In genomic region chr7:75776295-75776971, GRCh38 we compare ENCODE assay signal across 8 cellular contexts. TPM values are rescaled to one million over a fixed set of nuclear protein-coding genes. Genes with fewer than 3 reads are reported as not detected.
DNase-seq lines count a peak whose midpoint lies in the region; ATAC-seq and TF ChIP-seq lines count a peak whose summit lies in the region.

No MANE protein-coding gene starts in this region.

- H3K36me3 Mint-ChIP-seq in activated CD4-positive, alpha-beta T cell treated with anti-CD3 and anti-CD28 coated beads for 36 hours (ENCODE audit: low read depth): no peaks in the 10 kb centered on the region

- H3K9me3 Mint-ChIP-seq in activated CD4-positive, alpha-beta T cell treated with anti-CD3 and anti-CD28 coated beads for 36 hours (ENCODE audit: low read depth): no peaks in the 10 kb centered on the region

- H3K9ac ChIP-seq in colonic mucosa (ENCODE audit: low read depth in 2 of 2, low read length in 2 of 2): no peak overlapping the region

- H3K9me3 ChIP-seq in colonic mucosa: no peaks in the 10 kb centered on the region

- POLR2A ChIA-PET in activated CD4-positive, alpha-beta T cell treated with anti-CD3 and anti-CD28 coated beads for 36 hours (lab: Charles Lee): no interaction called here

- no peaks in the 10 kb centered on the region for H3K36me3 ChIP-seq in colonic mucosa

- DNase-seq in NCI-H2171 treated with DMSO at 0.1 percent for 48 hours (lab: John Stamatoyannopoulos, UW) (peak; percentile 48), NCI-H2171 (lab: John Stamatoyannopoulos, UW) (no peak), epithelial cell of prostate (ENCODE audit: low read depth, low spot score) (peak; percentile 46), colonic mucosa (no peak)
- peak; percentile 75 for DNase-seq in activated CD4-positive, alpha-beta T cell treated with anti-CD3 and anti-CD28 coated beads for 36 hours
- DNase-seq in stimulated activated CD8-positive, alpha-beta memory T cell treated with anti-CD3 and anti-CD28 coated beads, Interleukin-7, amount 100 ng/mL, for 4 hours (ENCODE audit: low read depth in 2 of 2): peak; percentile 49 to 60

- H3K27me3 Mint-ChIP-seq in activated CD4-positive, alpha-beta T cell treated with anti-CD3 and anti-CD28 coated beads for 36 hours: peaks cover 17% of the 10 kb centered on the region

- no peak overlapping the region for H3K4me3 Mint-ChIP-seq in activated CD4-positive, alpha-beta T cell treated with anti-CD3 and anti-CD28 coated beads for 36 hours

- no peak overlapping the region for H3K4me3 ChIP-seq in colonic mucosa

- peak; percentile 96 for ATAC-seq in activated CD4-positive, alpha-beta T cell treated with anti-CD3 and anti-CD28 coated beads for 36 hours
- ATAC-seq in HG03175 (IDR thresholded peaks at IDR 0.05; ENCODE audit: unreplicated experiment): no peak
- no peak for ATAC-seq in GM18511 (IDR thresholded peaks at IDR 0.05; ENCODE audit: unreplicated experiment)

- H3K4me1 Mint-ChIP-seq in activated CD4-positive, alpha-beta T cell treated with anti-CD3 and anti-CD28 coated beads for 36 hours: peaks cover 44% of the 10 kb centered on the region

- TF ChIP-seq CTCF in colonic mucosa (IDR thresholded peaks at IDR 0.05): no peak

- H3K27ac Mint-ChIP-seq in activated CD4-positive, alpha-beta T cell treated with anti-CD3 and anti-CD28 coated beads for 36 hours: peak overlapping the region; percentile 77

- no peaks in the 10 kb centered on the region for H3K4me1 ChIP-seq in colonic mucosa

- no peaks in the 10 kb centered on the region for H3K27me3 ChIP-seq in colonic mucosa

- intact Hi-C loops in activated CD4-positive, alpha-beta T cell treated with anti-CD3 and anti-CD28 coated beads for 36 hours (cut with DNase I, micrococcal nuclease): loop anchor here (1.0 to 5.0 kb wide), 8 partner anchors 37 to 232 kb away; partner anchors contain the start of gene POR (in 1 of the 2)
- intact Hi-C loops in colonic mucosa (cut with DNase I): no loop called here

- CTCF ChIA-PET in activated CD4-positive, alpha-beta T cell treated with anti-CD3 and anti-CD28 coated beads for 36 hours (lab: Charles Lee): no interaction called here

- H3K27ac ChIP-seq in epithelial cell of prostate: no peak overlapping the region
- no peak overlapping the region for H3K27ac ChIP-seq in colonic mucosa

RNA-seq across cellular contexts. Expression of gene CCL26, which starts 4.4 kb away (rescaled TPM):
- under 1 TPM in 1 of 2 experiments, not detected in 1; 0.39 TPM for total RNA-seq in activated CD4-positive, alpha-beta T cell treated with anti-CD3 and anti-CD28 coated beads for 36 hours
- total RNA-seq in colonic mucosa: under 1 TPM; 0.82 to 0.91 TPM

RNA-seq across cellular contexts. Expression of gene CCL24, which starts 37.2 kb away (rescaled TPM):
- total RNA-seq in activated CD4-positive, alpha-beta T cell treated with anti-CD3 and anti-CD28 coated beads for 36 hours: not detected
- total RNA-seq in colonic mucosa: 10 to 100 TPM; 15.7 to 18.4 TPM

RNA-seq across cellular contexts. Expression of gene HIP1, which starts 37.7 kb away (rescaled TPM):
- total RNA-seq in activated CD4-positive, alpha-beta T cell treated with anti-CD3 and anti-CD28 coated beads for 36 hours: 1 to 10 TPM; 4.1 to 5.0 TPM
- 1 to 10 TPM; 4.8 to 5.5 TPM for total RNA-seq in colonic mucosa

Comparison
In these comparisons a context has a peak if more than half of its experiments do, and no peak if none do; other contexts are left out.
1. DNase-seq: peak in NCI-H2171 treated with DMSO at 0.1 percent for 48 hours (single experiment), activated CD4-positive, alpha-beta T cell treated with anti-CD3 and anti-CD28 coated beads for 36 hours (single experiment), epithelial cell of prostate (single experiment) and stimulated activated CD8-positive, alpha-beta memory T cell treated with anti-CD3 and anti-CD28 coated beads, Interleukin-7, amount 100 ng/mL, for 4 hours (2 of 2); none in NCI-H2171 (single experiment) and colonic mucosa (single experiment).
2. RNA of gene CCL24, which starts 37.2 kb away (total RNA-seq): 15.7 to 18.4 TPM in colonic mucosa; not detected in activated CD4-positive, alpha-beta T cell treated with anti-CD3 and anti-CD28 coated beads for 36 hours; every median in the first group is over 10 times any median in the second.